Comparison of ENCODE assay signal across 13 cellular contexts in genomic region chr7:5857176-5857575, GRCh38. TPM values are rescaled to one million over a fixed set of nuclear protein-coding genes. Genes with fewer than 3 reads are reported as not detected.
A peak's percentile ranks its signal among the peaks of the same experiment; 100 is the strongest.
DNase-seq lines count a peak whose midpoint lies in the region; ATAC-seq, FAIRE-seq and TF ChIP-seq lines count a peak whose summit lies in the region.
"Not testable (repeated sequence)": the region's sequence is repeated elsewhere in the genome, so short reads cannot be mapped to it uniquely, and the experiment has no call there.
"Had no signal": no experiment of that assay in that cellular context is flagged by ENCODE, and none has a peak within 500 bp of the region (broad histone marks: within the 10 kb centered on the region; RNA-seq: fewer than 3 reads in every experiment).

No MANE protein-coding gene starts in this region.

- H3K79me2 ChIP-seq in HCT116 (ENCODE audit: insufficient read depth, low read length); K562 (ENCODE audit: control insufficient read depth, insufficient read depth, low read length): not testable (repeated sequence)

- H2AK5ac ChIP-seq in neuronal stem cell (ENCODE audit: low read depth, low read length), result not testable (repeated sequence)

- H3K4me1 Mint-ChIP-seq in CD4-positive, alpha-beta T cell (ENCODE audit: low read depth), result peaks cover 24% of the 10 kb centered on the region

- not testable (repeated sequence) for BruUV-seq in HCT116 (replicated peaks; lab: Mats Ljungman, UMichigan); K562 (replicated peaks; lab: Mats Ljungman, UMichigan)

- CTCF ChIA-PET in CD4-positive, alpha-beta T cell (lab: Charles Lee), result interaction anchor here (0.8 to 1.6 kb wide), 6 partner anchors 14 to 249 kb away, joined by 4 to 6 read pairs (median 4); partner anchors contain the start of genes AIMP2 and PMS2
- CTCF ChIA-PET in HCT116 (lab: Charles Lee), result interaction anchor here (0.6 to 2.0 kb wide), 6 partner anchors 11 to 464 kb away, joined by 3 to 8 read pairs (median 4); no protein-coding TSS in a partner anchor
- CTCF ChIA-PET in K562 (lab: Yijun Ruan, JAX; ENCODE audit: low intra/inter-chr PET ratio), result not testable (repeated sequence)

- not testable (repeated sequence) for TF ChIP-seq RAD21 in HCT116 (IDR thresholded peaks at IDR 0.05; ENCODE audit: low read depth); K562 (CRISPR knock-in tag; conservative IDR thresholded peaks at IDR 0.05 in 1 of 2, IDR thresholded peaks at IDR 0.05 in 1 of 2)

- not testable (repeated sequence) for H2BK5ac ChIP-seq in neuronal stem cell (ENCODE audit: low read length)

- H3K27ac Mint-ChIP-seq in CD4-positive, alpha-beta T cell, result peak overlapping the region; percentile 74

- H3K9me2 ChIP-seq in HCT116 (ENCODE audit: insufficient read depth), result not testable (repeated sequence)

- intact Hi-C loops in CD4-positive, alpha-beta T cell (cut with DNase I, micrococcal nuclease), result loop anchor here (2.0 to 10.0 kb wide), 5 partner anchors 35 to 468 kb away; no protein-coding TSS in a partner anchor
- intact Hi-C loops in HCT116 (cut with micrococcal nuclease), result loop anchor here (10.0 kb wide), 1 partner anchor 468 kb away; no protein-coding TSS in a partner anchor
- intact Hi-C loops in K562 (cut with micrococcal nuclease), result loop anchor here (10.0 kb wide), 1 partner anchor 578 kb away; no protein-coding TSS in a partner anchor
- intact Hi-C loops in kidney (cut with DNase I); mucosa of descending colon (cut with DNase I, micrococcal nuclease); transverse colon (cut with DNase I; ENCODE audit: low total_unique reads): not testable (repeated sequence)

- POLR2A ChIA-PET in CD4-positive, alpha-beta T cell (lab: Charles Lee), result interaction anchor here (1.3 to 2.1 kb wide), 3 partner anchors 18 to 35 kb away, joined by 4 to 8 read pairs (median 5); no protein-coding TSS in a partner anchor
- POLR2A ChIA-PET in HCT116 (lab: Charles Lee), result interaction anchor here (0.7 to 1.2 kb wide), 2 partner anchors 22 to 152 kb away, joined by 3 to 5 read pairs; partner anchors contain the start of genes AIMP2 and PMS2
- POLR2A ChIA-PET in K562 (lab: Yijun Ruan, JAX), result not testable (repeated sequence)

- FAIRE-seq in K562 (lab: Jason Lieb, UNC); kidney (lab: Jason Lieb, UNC): not testable (repeated sequence)

- H2BK12ac ChIP-seq in neuronal stem cell (ENCODE audit: low read length), result not testable (repeated sequence)

- not testable (repeated sequence) for H4K8ac ChIP-seq in neuronal stem cell (ENCODE audit: low read depth, low read length)

- in situ Hi-C loops in K562 (cut with MboI), result loop anchor here (5.0 to 25.0 kb wide), 3 partner anchors 130 to 665 kb away; no protein-coding TSS in a partner anchor
- in situ Hi-C loops in transverse colon (cut with MboI; ENCODE audit: low pct_ligation_motif_present in 1 of 4, low pct_unique_long_range_greater_than_20kb in 1 of 4, low sequenced_read_pairs in 3 of 4), result loop anchor here in 2 of 4 donors (25.0 kb wide), 2 partner anchors 130 to 455 kb away; no protein-coding TSS in a partner anchor

- H3K4me1 ChIP-seq in HCT116 (ENCODE audit: control insufficient read depth in 1 of 2, insufficient read depth in 2 of 2, low read length in 2 of 2), result peaks cover 0 to 10% of the 10 kb centered on the region in 2 experiments; a peak in 3 of 4 replicates
- H3K4me1 ChIP-seq in K562 (replicated peaks in 1 of 2; ENCODE audit: control insufficient read depth in 2 of 2, insufficient read depth in 2 of 2, low read length in 2 of 2); kidney (ENCODE audit: control insufficient read depth in 1 of 2, insufficient read depth in 1 of 2, low read depth in 1 of 2, low read length in 2 of 2); mucosa of descending colon (ENCODE audit: low read depth); neuronal stem cell (ENCODE audit: control insufficient read depth in 2 of 2, insufficient read depth in 1 of 2, low read depth in 1 of 2, low read length in 2 of 2); transverse colon: not testable (repeated sequence)

- not testable (repeated sequence) for H3K36me3 ChIP-seq in HCT116 (ENCODE audit: control insufficient read depth in 1 of 2, insufficient read depth in 2 of 2, low read length in 2 of 2); K562 (ENCODE audit: control insufficient read depth, insufficient read depth, low read length); kidney (ENCODE audit: control insufficient read depth in 1 of 2, insufficient read depth in 2 of 2, low read length in 2 of 2); mucosa of descending colon (ENCODE audit: low read depth); neuronal stem cell (replicated peaks in 1 of 2; ENCODE audit: control insufficient read depth in 2 of 2, insufficient read depth in 2 of 2, low read length in 2 of 2); transverse colon

- not testable (repeated sequence) for H3K4ac ChIP-seq in neuronal stem cell (ENCODE audit: low read length)

- not testable (repeated sequence) for H3K9me3 ChIP-seq in CD4-positive, alpha-beta T cell (ENCODE audit: control insufficient read depth, low read length); HCT116 (ENCODE audit: control insufficient read depth in 1 of 2, insufficient read depth in 1 of 2, low read depth in 1 of 2, low read length in 2 of 2); K562 (replicated peaks; ENCODE audit: control insufficient read depth, insufficient read depth, low read depth, low read length); kidney (ENCODE audit: control insufficient read depth in 1 of 2, low read length in 2 of 2); mucosa of descending colon; neuronal stem cell (replicated peaks in 1 of 2; ENCODE audit: control insufficient read depth in 2 of 2, insufficient read depth in 1 of 2, low read depth in 1 of 2, low read length in 2 of 2); transverse colon

- H3K23ac ChIP-seq in neuronal stem cell (ENCODE audit: low read depth, low read length, poor library complexity), result not testable (repeated sequence)

- H3K9ac ChIP-seq in HCT116 (ENCODE audit: low read length); K562 (ENCODE audit: insufficient read depth in 1 of 2, low read depth in 2 of 2, low read length in 2 of 2); kidney (ENCODE audit: low read length in 2 of 2); neuronal stem cell (ENCODE audit: low read depth, low read length, poor library complexity): not testable (repeated sequence)

- not testable (repeated sequence) for TF ChIP-seq POLR2A in HCT116 (IDR thresholded peaks at IDR 0.05; ENCODE audit: borderline replicate concordance, extremely low read depth, insufficient read depth, insufficient read length); K562 (conservative IDR thresholded peaks at IDR 0.05); transverse colon (IDR thresholded peaks at IDR 0.05)

- H3K18ac ChIP-seq in neuronal stem cell (ENCODE audit: low read length), result not testable (repeated sequence)

- H3K4me3 Mint-ChIP-seq in CD4-positive, alpha-beta T cell, result not testable (repeated sequence)

- not testable (repeated sequence) for H3K27me3 ChIP-seq in CD4-positive, alpha-beta T cell (ENCODE audit: control insufficient read depth, insufficient read depth, low read length); HCT116 (ENCODE audit: insufficient read depth, low read length); K562 (ENCODE audit: control insufficient read depth in 2 of 2, insufficient read depth in 2 of 2, low read length in 2 of 2); neuronal stem cell (ENCODE audit: control insufficient read depth in 3 of 3, insufficient read depth in 3 of 3, low read depth in 1 of 3, low read length in 3 of 3); transverse colon

- not testable (repeated sequence) for H3K27me3 Mint-ChIP-seq in CD4-positive, alpha-beta T cell

- H2AFZ ChIP-seq in HCT116 (ENCODE audit: low read depth, low read length, poor library complexity, severe bottlenecking); K562 (ENCODE audit: low read depth, low read length): not testable (repeated sequence)
- H2AFZ ChIP-seq in neuronal stem cell (ENCODE audit: low read length), result peak overlapping the region; percentile 74

- TF ChIP-seq EP300 in K562 (IDR thresholded peaks at IDR 0.05; ENCODE audit: low read length); transverse colon (IDR thresholded peaks at IDR 0.05; ENCODE audit: low read depth): not testable (repeated sequence)

- 0 out of 2 replicates have a peak overlapping the region, but pooled peaks have one; percentile 11 for H3K4me2 ChIP-seq in HCT116 (ENCODE audit: low read length)
- not testable (repeated sequence) for H3K4me2 ChIP-seq in K562 (ENCODE audit: insufficient read depth, low read length); neuronal stem cell (ENCODE audit: insufficient read depth, low read length, poor library complexity, severe bottlenecking)

- TF ChIP-seq CTCF in CD4-positive, alpha-beta T cell (IDR thresholded peaks at IDR 0.05); HCT116 (IDR thresholded peaks at IDR 0.05 in 2 of 3, conservative IDR thresholded peaks at IDR 0.05 in 1 of 3; ENCODE audit: borderline replicate concordance in 1 of 3, insufficient read depth in 1 of 3, low read depth in 2 of 3, low read length in 2 of 3); K562 (IDR thresholded peaks at IDR 0.05 in 2 of 3, conservative IDR thresholded peaks at IDR 0.05 in 1 of 3; ENCODE audit: insufficient read depth in 2 of 3, low read depth in 1 of 3, low read length in 3 of 3); kidney (IDR thresholded peaks at IDR 0.05; ENCODE audit: borderline replicate concordance, extremely low read depth, insufficient read depth); mucosa of descending colon (IDR thresholded peaks at IDR 0.05); transverse colon (IDR thresholded peaks at IDR 0.05): not testable (repeated sequence)

- RAD21 ChIA-PET in HCT116 (lab: Charles Lee; ENCODE audit: low non-redundant PET in 1 of 2, low total read pairs in 2 of 2, uncharacterized antibody in 2 of 2, unreplicated experiment in 2 of 2), result interaction anchor here in 1 of 2 experiments (1.0 kb wide), 1 partner anchor 493 kb away, joined by 4 read pairs; no protein-coding TSS in a partner anchor

- WGBS in K562 (ENCODE audit: insufficient coverage, low coverage, missing lambda C conversion rate), result 50% methylated on average over 12 of the region's 12 CpGs
- no CpG with 5 or more reads among the region's 12 CpGs for WGBS in neuronal stem cell (ENCODE audit: extremely low coverage in 2 of 2, insufficient read length in 2 of 2, insufficient replicate concordance in 1 of 2), 2 donors
- WGBS in transverse colon (ENCODE audit: low coverage in 1 of 2), 2 donors, result 36 to 51% methylated on average over 7 to 10 of the region's 12 CpGs

- H3K9me3 Mint-ChIP-seq in CD4-positive, alpha-beta T cell, result not testable (repeated sequence)

- not testable (repeated sequence) for H2BK120ac ChIP-seq in neuronal stem cell (ENCODE audit: low read depth, low read length)

- not testable (repeated sequence) for ATAC-seq in CD4-positive, alpha-beta T cell (ENCODE audit: poor library complexity); HCT116; K562
- peak; percentile 63 for ATAC-seq in mucosa of descending colon

- H3K4me3 ChIP-seq in HCT116 (replicated peaks in 1 of 2; ENCODE audit: low read depth in 1 of 2, low read length in 2 of 2); K562; kidney (ENCODE audit: low read length in 2 of 2); mucosa of descending colon; neuronal stem cell (ENCODE audit: low read length in 2 of 2); transverse colon: not testable (repeated sequence)

- DNase-seq in CD4-positive, alpha-beta T cell; HCT116 (ENCODE audit: low read depth, low spot score); K562 (ENCODE audit: extremely low read depth in 1 of 4, low spot score in 3 of 4); neuronal stem cell (ENCODE audit: low spot score): not testable (repeated sequence)
- DNase-seq in kidney (peak; percentile 26), mucosa of descending colon (peak; percentile 25 to 61 (median 55)), transverse colon (peak; percentile 57)

- not testable (repeated sequence) for H4K20me1 ChIP-seq in HCT116 (ENCODE audit: insufficient read depth); K562 (replicated peaks; ENCODE audit: control insufficient read depth, insufficient read depth, low read length)

- H3K36me3 Mint-ChIP-seq in CD4-positive, alpha-beta T cell (ENCODE audit: low read depth), result peaks cover 37% of the 10 kb centered on the region

- H3K9me1 ChIP-seq in K562 (ENCODE audit: control insufficient read depth, insufficient read depth, low read length), result not testable (repeated sequence)

- not testable (repeated sequence) for H4K91ac ChIP-seq in neuronal stem cell (ENCODE audit: low read depth, low read length, poor library complexity)

- H3K27ac ChIP-seq in CD4-positive, alpha-beta T cell (ENCODE audit: low read depth, low read length); HCT116 (ENCODE audit: low read depth, low read length); K562 (ENCODE audit: extremely low read depth, low read depth, low read length); kidney (ENCODE audit: low read depth in 2 of 2, low read length in 2 of 2); neuronal stem cell (replicated peaks; ENCODE audit: low read length): not testable (repeated sequence)
- H3K27ac ChIP-seq in transverse colon, result peak overlapping the region; percentile 16 to 41 (median 38)

- not testable (repeated sequence) for H2BK15ac ChIP-seq in neuronal stem cell (ENCODE audit: low read length)

- H3K79me1 ChIP-seq in neuronal stem cell (ENCODE audit: low read depth, low read length), result not testable (repeated sequence)

- not testable (repeated sequence) for H3K14ac ChIP-seq in neuronal stem cell (ENCODE audit: low read length)

RNA-seq across cellular contexts. Expression of gene OCM, which starts 23.4 kb away (rescaled TPM):
- total RNA-seq in CD4-positive, alpha-beta T cell, result 1 to 10 TPM; 3.4 to 5.5 TPM
- not detected for total RNA-seq in HCT116 (2021; ENCODE audit: unreplicated experiment)
- not detected in 2 replicates for polyA plus RNA-seq in HCT116 (2012)
- not detected in 2 replicates for total RNA-seq in K562 (2011; cell fraction: chromatin; rRNA removed; ENCODE audit: low replicate concordance)
- not detected in 2 replicates for total RNA-seq in K562 (2011; cell fraction: nucleolus; rRNA removed)
- total RNA-seq in K562 (2011; cell fraction: nucleoplasm; rRNA removed), result not detected in 2 replicates
- total RNA-seq in K562 (2014; rRNA removed), result not detected in 2 replicates
- total RNA-seq in K562 (2014; rRNA removed; fragmentation: Illumina TruSeq; extraction: Trizol), result not detected in 2 replicates
- total RNA-seq in K562 (2015; rRNA removed; fragmentation: Illumina TruSeq; extraction: Trizol), result not detected in 2 replicates
- total RNA-seq in K562 (2021), result not detected in 2 replicates
- not detected in 2 replicates for polyA plus RNA-seq in K562 (2011; rRNA removed)
- polyA plus RNA-seq in K562 (2011; cell fraction: cytosol; rRNA removed), result not detected in 2 replicates
- polyA plus RNA-seq in K562 (2011; cell fraction: nucleus; rRNA removed), result not detected in 2 replicates
- not detected in 2 replicates for polyA plus RNA-seq in K562 (2012)
- polyA plus RNA-seq in K562 (2014; fragmentation: Illumina TruSeq; extraction: Trizol), result not detected in 2 replicates
- not detected for polyA plus RNA-seq in K562 (2014; fragmentation: Nextera tagmentation; extraction: Ambion mirVana)
- not detected in 2 replicates for polyA plus RNA-seq in K562 (2014; rRNA removed)
- not detected in 2 replicates for polyA minus RNA-seq in K562 (2011; rRNA and poly(A)+ RNA removed)
- polyA minus RNA-seq in K562 (2011; cell fraction: cytosol; rRNA and poly(A)+ RNA removed), result not detected in 2 replicates
- polyA minus RNA-seq in K562 (2011; cell fraction: nucleus; rRNA and poly(A)+ RNA removed), result not detected in 2 replicates
- not detected for total RNA-seq in kidney
- polyA plus RNA-seq in kidney (ENCODE audit: insufficient read depth, low read depth, low replicate concordance), result not detected
- under 1 TPM in 1 of 3 donors, not detected in 2; 0.44 TPM for total RNA-seq in mucosa of descending colon
- polyA plus RNA-seq in neuronal stem cell (2013, experiment 1 of 2), result 0.22 TPM
- polyA plus RNA-seq in neuronal stem cell (2013, experiment 2 of 2), result 0.08 TPM
- total RNA-seq in transverse colon, result not detected
- total RNA-seq: Calu3, GM12878, H1, H9 had no signal
- polyA plus RNA-seq: A549, BJ, GM12878, H1 had no signal

RNA-seq across cellular contexts. Expression of gene CCZ1, which starts 41.4 kb away (rescaled TPM):
- total RNA-seq in CD4-positive, alpha-beta T cell, result 10 to 100 TPM; 76.2 to 80.4 TPM
- 115 TPM for total RNA-seq in HCT116 (2021; ENCODE audit: unreplicated experiment)
- polyA plus RNA-seq in HCT116 (2012), result 43.2 and 48.4 TPM in 2 replicates
- total RNA-seq in K562 (2011; cell fraction: chromatin; rRNA removed; ENCODE audit: low replicate concordance), result 50.4 and 74.2 TPM in 2 replicates
- total RNA-seq in K562 (2011; cell fraction: nucleolus; rRNA removed), result 23.8 and 24.7 TPM in 2 replicates
- total RNA-seq in K562 (2011; cell fraction: nucleoplasm; rRNA removed), result 44.1 and 62.4 TPM in 2 replicates
- 48.7 and 55.6 TPM in 2 replicates for total RNA-seq in K562 (2014; rRNA removed)
- total RNA-seq in K562 (2014; rRNA removed; fragmentation: Illumina TruSeq; extraction: Trizol), result 86.0 and 99.2 TPM in 2 replicates
- 59.1 and 64.1 TPM in 2 replicates for total RNA-seq in K562 (2015; rRNA removed; fragmentation: Illumina TruSeq; extraction: Trizol)
- 74.5 and 80.7 TPM in 2 replicates for total RNA-seq in K562 (2021)
- polyA plus RNA-seq in K562 (2011; rRNA removed), result 80.3 and 94.6 TPM in 2 replicates
- 19.3 and 32.9 TPM in 2 replicates for polyA plus RNA-seq in K562 (2011; cell fraction: cytosol; rRNA removed)
- 19.3 and 30.0 TPM in 2 replicates for polyA plus RNA-seq in K562 (2011; cell fraction: nucleus; rRNA removed)
- 69.7 and 86.3 TPM in 2 replicates for polyA plus RNA-seq in K562 (2012)
- polyA plus RNA-seq in K562 (2014; fragmentation: Illumina TruSeq; extraction: Trizol), result 59.1 and 78.1 TPM in 2 replicates
- 10 to 100 TPM; 34.5 to 37.6 TPM for polyA plus RNA-seq in K562 (2014; fragmentation: Nextera tagmentation; extraction: Ambion mirVana)
- 79.8 and 84.3 TPM in 2 replicates for polyA plus RNA-seq in K562 (2014; rRNA removed)
- polyA minus RNA-seq in K562 (2011; rRNA and poly(A)+ RNA removed), result 44.3 and 48.9 TPM in 2 replicates
- polyA minus RNA-seq in K562 (2011; cell fraction: cytosol; rRNA and poly(A)+ RNA removed), result 15.7 and 20.0 TPM in 2 replicates
- 8.9 and 15.4 TPM in 2 replicates for polyA minus RNA-seq in K562 (2011; cell fraction: nucleus; rRNA and poly(A)+ RNA removed)
- 85.2 TPM for total RNA-seq in kidney
- polyA plus RNA-seq in kidney (ENCODE audit: insufficient read depth, low read depth, low replicate concordance), result 66.3 TPM
- 10 to 100 TPM; 49.3 to 72.8 (median 51.3) TPM for total RNA-seq in mucosa of descending colon
- polyA plus RNA-seq in neuronal stem cell (2013, experiment 1 of 2), result 82.0 TPM
- polyA plus RNA-seq in neuronal stem cell (2013, experiment 2 of 2), result 84.9 TPM
- 10 to 100 TPM; 15.0 to 69.4 (median 56.8) TPM for total RNA-seq in transverse colon
